In genomic region chr5:58365791-58366190, GRCh38 we compare ENCODE assay signal across 4 cellular contexts.
"Had no signal": no experiment of that assay in that cellular context is flagged by ENCODE, and none has a peak within 500 bp of the region (broad histone marks: within the 10 kb centered on the region; RNA-seq: fewer than 3 reads in every experiment).

No MANE protein-coding gene starts in this region.

- H3K4me3 Mint-ChIP-seq: GM23338, H9 had no signal

- H3K27ac Mint-ChIP-seq: GM23338, H9 had no signal

- DNase-seq: H9 had no signal

- H3K9me3 Mint-ChIP-seq: GM23338 had no signal

- ATAC-seq: GM23338, HepG2, K562 had no signal
